In the genomic region with DNA sequence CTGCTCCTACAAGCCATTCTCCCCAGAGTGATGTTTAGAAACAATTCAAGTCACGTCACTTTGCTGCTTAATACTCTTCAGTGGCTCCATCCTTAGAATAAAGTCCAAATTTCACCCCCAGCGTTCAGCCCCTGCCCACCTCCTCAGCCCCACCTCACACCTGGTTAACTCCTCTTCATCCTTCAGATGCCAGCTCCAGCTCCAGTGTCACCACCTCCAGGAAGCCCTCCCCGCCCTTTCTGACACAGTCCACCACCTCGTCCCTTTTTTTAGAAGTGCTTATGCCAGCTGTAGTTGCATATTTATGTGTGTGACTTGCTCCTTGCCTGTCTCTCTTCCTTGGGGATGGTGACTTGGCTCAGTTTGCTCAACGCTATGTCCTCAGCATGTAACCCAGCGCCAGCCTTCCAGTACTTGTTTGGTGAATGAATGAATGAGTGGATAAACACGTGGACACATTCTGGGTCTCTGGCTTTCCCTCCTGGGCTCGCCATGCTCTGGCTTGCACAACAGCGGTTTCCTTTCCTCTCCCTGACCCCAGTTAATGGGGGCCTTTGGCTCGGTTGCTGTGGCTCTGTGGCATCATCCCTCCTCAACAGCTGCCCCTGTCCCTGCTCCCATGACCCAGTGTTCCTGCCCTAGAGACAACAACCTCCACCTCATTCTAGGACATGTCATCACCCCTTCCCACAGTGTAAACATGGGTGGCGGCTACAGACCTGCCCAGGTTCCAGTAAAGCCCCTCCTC, we compare ENCODE assay signal across 20 cellular contexts. TPM values are rescaled to one million over a fixed set of nuclear protein-coding genes. Genes with fewer than 3 reads are reported as not detected.
DNase-seq lines count a peak whose midpoint lies in the region; ATAC-seq, FAIRE-seq and TF ChIP-seq lines count a peak whose summit lies in the region.
"Had no signal": no experiment of that assay in that cellular context is flagged by ENCODE, and none has a peak within 500 bp of the region (broad histone marks: within the 10 kb centered on the region; RNA-seq: fewer than 3 reads in every experiment).

No MANE protein-coding gene starts in this region.

- H3K79me2 ChIP-seq in GM23248 (ENCODE audit: insufficient read depth) (no peaks in the 10 kb centered on the region), HepG2 (ENCODE audit: insufficient read depth, low read length) (no peaks in the 10 kb centered on the region)

- H3K4me1 ChIP-seq in GM23248 (ENCODE audit: insufficient read depth) (peaks cover 15% of the 10 kb centered on the region), HepG2 (ENCODE audit: insufficient read depth, low read length) (peaks cover 49% of the 10 kb centered on the region), skeletal muscle tissue (ENCODE audit: control insufficient read depth in 3 of 3, insufficient read depth in 3 of 3, low read length in 3 of 3) (peaks cover 61 to 73% (median 65%) of the 10 kb centered on the region in 3 donors), left ventricle myocardium inferior (peaks cover 18% of the 10 kb centered on the region)

- H3K9me2 ChIP-seq in GM23248 (ENCODE audit: insufficient read depth), result no peaks in the 10 kb centered on the region

- H3K9ac ChIP-seq in GM23248 (no peak overlapping the region), HepG2 (ENCODE audit: insufficient read depth, low read depth, low read length) (no peak overlapping the region), skeletal muscle tissue (ENCODE audit: low read depth in 1 of 3, low read length in 3 of 3) (peak overlapping the region; percentile 45 to 66 (median 65))

- ATAC-seq in HepG2, result peak; percentile 3; the same call in 1 of the 3 replicates
- ATAC-seq in stimulated activated memory B cell treated with anti-CD40 and anti-IgM and Interleukin-4, amounts not matched to agents 10 μg/mL and 1 μg/mL and 100 μg/mL, for 72 hours, result no peak

- no peaks in the 10 kb centered on the region for H3K27me3 ChIP-seq in GM23248 (replicated peaks; ENCODE audit: insufficient read depth)
- no peaks in the 10 kb centered on the region for H3K27me3 ChIP-seq in WERI-Rb-1 (ENCODE audit: insufficient read depth, low read depth, severe bottlenecking)
- peaks cover 4 to 45% of the 10 kb centered on the region in 2 experiments; a peak in 4 of 5 replicates for H3K27me3 ChIP-seq in HepG2 (ENCODE audit: control insufficient read depth in 1 of 2, insufficient read depth in 2 of 2, low read length in 2 of 2)
- no peaks in the 10 kb centered on the region for H3K27me3 ChIP-seq in skeletal muscle tissue (ENCODE audit: control insufficient read depth in 3 of 3, insufficient read depth in 3 of 3, low read length in 3 of 3)
- H3K27me3 ChIP-seq in left ventricle myocardium inferior (ENCODE audit: low read depth), result no peaks in the 10 kb centered on the region

- TF ChIP-seq EP300 in HepG2 (IDR thresholded peaks at IDR 0.05; ENCODE audit: low read depth in 2 of 2, low read length in 2 of 2) (no peak), HepG2 (CRISPR knock-in tag; IDR thresholded peaks at IDR 0.05; ENCODE audit: borderline replicate concordance) (no peak)

- no peak for TF ChIP-seq POLR2A in HepG2 (IDR thresholded peaks at IDR 0.05; ENCODE audit: insufficient read depth in 1 of 2, low read depth in 2 of 2, low read length in 2 of 2)

- H3K27ac Mint-ChIP-seq in stimulated activated memory B cell treated with anti-CD40 and anti-IgM and Interleukin-4, amounts not matched to agents 10 μg/mL and 1 μg/mL and 100 μg/mL, for 72 hours, result no peak overlapping the region
- H3K27ac Mint-ChIP-seq: activated naive CD4-positive, alpha-beta T cell treated with anti-CD3 and anti-CD28 coated beads for 36 hours had no signal

- TF ChIP-seq CTCF in WERI-Rb-1 (IDR thresholded peaks at IDR 0.05; ENCODE audit: low read depth, low read length) (no peak), HepG2 (CRISPR knock-in tag; IDR thresholded peaks at IDR 0.05) (no peak), left ventricle myocardium inferior (IDR thresholded peaks at IDR 0.05; ENCODE audit: borderline replicate concordance) (no peak)

- H3K27me3 Mint-ChIP-seq in stimulated activated memory B cell treated with anti-CD40 and anti-IgM and Interleukin-4, amounts not matched to agents 10 μg/mL and 1 μg/mL and 100 μg/mL, for 72 hours, result peaks cover 53% of the 10 kb centered on the region

- intact Hi-C loops in HepG2 (cut with micrococcal nuclease; ENCODE audit: unreplicated experiment), result no loop called here
- intact Hi-C loops in left ventricle myocardium inferior (cut with micrococcal nuclease), result no loop called here

- no peak overlapping the region for H3K4me3 Mint-ChIP-seq in stimulated activated memory B cell treated with anti-CD40 and anti-IgM and Interleukin-4, amounts not matched to agents 10 μg/mL and 1 μg/mL and 100 μg/mL, for 72 hours
- H3K4me3 Mint-ChIP-seq: activated naive CD4-positive, alpha-beta T cell treated with anti-CD3 and anti-CD28 coated beads for 36 hours had no signal

- WGBS in GM23248 (ENCODE audit: low coverage in 1 of 2, low lambda C conversion rate in 2 of 2, missing lambda C conversion rate in 2 of 2), 2 experiments, result 72 to 85% methylated on average over 11 of the region's 11 CpGs
- 8% methylated on average over 11 of the region's 11 CpGs for WGBS in HepG2 (ENCODE audit: low lambda C conversion rate)

- H3F3A ChIP-seq in GM23248 (ENCODE audit: insufficient read depth), result no peaks in the 10 kb centered on the region

- DNase-seq in GM23248, result peak; percentile 31
- no peak for DNase-seq in WERI-Rb-1
- DNase-seq in HepG2 (ENCODE audit: low spot score), result no peak
- no peak for DNase-seq in left ventricle myocardium inferior
- DNase-seq in NCI-H2196 treated with DMSO at 0.1 percent for 48 hours (lab: John Stamatoyannopoulos, UW; ENCODE audit: unreplicated experiment), result no peak
- DNase-seq in NCI-H226, result no peak
- DNase-seq: activated naive CD4-positive, alpha-beta T cell treated with anti-CD3 and anti-CD28 coated beads for 36 hours; AML-193; NCI-H1092; NCI-H2107; NCI-H748 treated with DMSO at 0.1 percent for 48 hours; nucleus accumbens; RPMI8226; stimulated activated naive CD4-positive, alpha-beta T cell had no signal

- no peak for FAIRE-seq in HepG2 (lab: Jason Lieb, UNC)

- H3K9me3 ChIP-seq in GM23248 (ENCODE audit: low read depth), result no peaks in the 10 kb centered on the region
- no peaks in the 10 kb centered on the region for H3K9me3 ChIP-seq in WERI-Rb-1 (ENCODE audit: severe bottlenecking)
- H3K9me3 ChIP-seq in HepG2 (ENCODE audit: low read length), result no peaks in the 10 kb centered on the region
- no peaks in the 10 kb centered on the region for H3K9me3 ChIP-seq in skeletal muscle tissue (ENCODE audit: control insufficient read depth in 3 of 3, low read length in 3 of 3)
- H3K9me3 ChIP-seq in left ventricle myocardium inferior (replicated peaks), result no peaks in the 10 kb centered on the region

- no peak overlapping the region for H2AFZ ChIP-seq in GM23248
- H2AFZ ChIP-seq in HepG2 (ENCODE audit: low read length), result no peak overlapping the region

- CTCF ChIA-PET in HepG2 (lab: Yijun Ruan, JAX; ENCODE audit: low intra/inter-chr PET ratio, low total read pairs), result no interaction called here

- no peaks in the 10 kb centered on the region for H3K36me3 Mint-ChIP-seq in stimulated activated memory B cell treated with anti-CD40 and anti-IgM and Interleukin-4, amounts not matched to agents 10 μg/mL and 1 μg/mL and 100 μg/mL, for 72 hours

- H3K4me1 Mint-ChIP-seq in stimulated activated memory B cell treated with anti-CD40 and anti-IgM and Interleukin-4, amounts not matched to agents 10 μg/mL and 1 μg/mL and 100 μg/mL, for 72 hours, result peaks cover 6% of the 10 kb centered on the region

- peak overlapping the region; percentile 10 for H3K4me2 ChIP-seq in GM23248 (ENCODE audit: unreplicated experiment)
- H3K4me2 ChIP-seq in HepG2 (ENCODE audit: low read depth, low read length), result peak overlapping the region; percentile 46

- H3K36me3 ChIP-seq in GM23248 (ENCODE audit: low read depth), result no peaks in the 10 kb centered on the region
- no peaks in the 10 kb centered on the region for H3K36me3 ChIP-seq in WERI-Rb-1
- no peaks in the 10 kb centered on the region for H3K36me3 ChIP-seq in HepG2 (replicated peaks in 1 of 2; ENCODE audit: control insufficient read depth in 1 of 2, insufficient read depth in 2 of 2, low read length in 2 of 2)
- H3K36me3 ChIP-seq in skeletal muscle tissue (ENCODE audit: control insufficient read depth in 3 of 3, insufficient read depth in 3 of 3, low read length in 3 of 3), result peaks cover 0 to 6% (median 3%) of the 10 kb centered on the region in 3 donors
- no peaks in the 10 kb centered on the region for H3K36me3 ChIP-seq in left ventricle myocardium inferior

- in situ Hi-C loops in GM23248 (cut with MboI), result no loop called here
- in situ Hi-C loops in HepG2 (cut with HindIII; ENCODE audit: extremely low pct_ligation_motif_present, low pct_unique_long_range_greater_than_20kb), result no loop called here

- BruUV-seq in HepG2 (replicated peaks; lab: Mats Ljungman, UMichigan), result no TSS peak

- TF ChIP-seq RAD21 in HepG2 (CRISPR knock-in tag; IDR thresholded peaks at IDR 0.05), result no peak

- H4K20me1 ChIP-seq in GM23248 (ENCODE audit: insufficient read depth) (no peaks in the 10 kb centered on the region), HepG2 (ENCODE audit: insufficient read depth, low read length) (no peaks in the 10 kb centered on the region)

- no peak overlapping the region for H3K4me3 ChIP-seq in GM23248
- no peak overlapping the region for H3K4me3 ChIP-seq in WERI-Rb-1 (ENCODE audit: low read depth, low read length)
- peak overlapping the region in 1 of 3 experiments; percentile 31; a peak in 1 of 6 replicates for H3K4me3 ChIP-seq in HepG2 (replicated peaks in 1 of 3; ENCODE audit: insufficient read depth in 1 of 3, low read depth in 2 of 3, low read length in 3 of 3)
- peak overlapping the region in 2 of 3 donors; percentile 14 to 30 for H3K4me3 ChIP-seq in skeletal muscle tissue (ENCODE audit: low read length in 3 of 3)
- no peak overlapping the region for H3K4me3 ChIP-seq in left ventricle myocardium inferior
- H3K4me3 ChIP-seq: skin epidermis had no signal

- H3K27ac ChIP-seq in GM23248 (no peak overlapping the region), WERI-Rb-1 (peak overlapping the region; percentile 53), HepG2 (ENCODE audit: extremely low read length, insufficient read depth, low read length) (no peak overlapping the region), skeletal muscle tissue (ENCODE audit: low read depth, low read length) (peak overlapping the region; percentile 100), left ventricle myocardium inferior (replicated peaks) (no peak overlapping the region)
- H3K27ac ChIP-seq: skin epidermis had no signal

- H3K9me3 Mint-ChIP-seq in stimulated activated memory B cell treated with anti-CD40 and anti-IgM and Interleukin-4, amounts not matched to agents 10 μg/mL and 1 μg/mL and 100 μg/mL, for 72 hours, result no peaks in the 10 kb centered on the region
- H3K9me3 Mint-ChIP-seq: activated naive CD4-positive, alpha-beta T cell treated with anti-CD3 and anti-CD28 coated beads for 36 hours had no signal

- POLR2A ChIA-PET in HepG2 (lab: Yijun Ruan, JAX), result interaction anchor here (0.6 to 2.5 kb wide), 5 partner anchors 10 to 39 kb away, joined by 3 to 39 read pairs (median 7); a partner anchor contains a TSS

RNA-seq across cellular contexts. Expression of a gene that starts 3.7 kb away (rescaled TPM):
- not detected in 2 replicates for total RNA-seq in GM23248 (2014; rRNA removed; shearing (Covaris generic))
- polyA plus RNA-seq in GM23248 (2016; fragmentation: Nextera tagmentation; extraction: Ambion mirVana), result 0.08 TPM in 1 of 2 replicates, not detected in the other
- total RNA-seq in HepG2 (2016; rRNA removed; fragmentation: Illumina TruSeq; extraction: Trizol), result 0.11 and 0.44 TPM in 2 replicates
- 0.18 and 0.40 TPM in 2 replicates for total RNA-seq in HepG2 (2016; cell fraction: cytosol; rRNA removed; fragmentation: Illumina TruSeq; extraction: Trizol; ENCODE audit: low read depth)
- 0.28 and 0.52 TPM in 2 replicates for total RNA-seq in HepG2 (2016; cell fraction: insoluble cytoplasmic fraction; rRNA removed; fragmentation: Illumina TruSeq; extraction: Trizol)
- 0.17 TPM in 1 of 2 replicates, not detected in the other for total RNA-seq in HepG2 (2016; cell fraction: membrane; rRNA removed; fragmentation: Illumina TruSeq; extraction: Trizol)
- total RNA-seq in HepG2 (2016; cell fraction: nucleus; rRNA removed; fragmentation: Illumina TruSeq; extraction: Trizol), result 0.53 TPM in 2 replicates
- polyA plus RNA-seq in HepG2 (2011; rRNA removed), result 0.18 and 0.48 TPM in 2 replicates
- polyA plus RNA-seq in HepG2 (2011; cell fraction: cytosol; rRNA removed), result 0.16 and 0.22 TPM in 2 replicates
- polyA plus RNA-seq in HepG2 (2011; cell fraction: nucleus; rRNA removed), result 0.63 and 0.76 TPM in 2 replicates
- polyA plus RNA-seq in HepG2 (2012), result 0.13 TPM in 1 of 2 replicates, not detected in the other
- polyA plus RNA-seq in HepG2 (2016; cell fraction: cytosol; fragmentation: Illumina TruSeq; extraction: Trizol; ENCODE audit: low read depth), result 0.20 and 0.21 TPM in 2 replicates
- 0.20 and 0.22 TPM in 2 replicates for polyA plus RNA-seq in HepG2 (2016; cell fraction: insoluble cytoplasmic fraction; fragmentation: Illumina TruSeq; extraction: Trizol; ENCODE audit: low read depth)
- 0.86 TPM in 1 of 2 replicates, not detected in the other for polyA plus RNA-seq in HepG2 (2016; cell fraction: membrane; fragmentation: Illumina TruSeq; extraction: Trizol; ENCODE audit: low read depth)
- polyA plus RNA-seq in HepG2 (2016; cell fraction: nucleus; fragmentation: Illumina TruSeq; extraction: Trizol; ENCODE audit: insufficient read depth, low read depth), result 0.40 and 0.75 TPM in 2 replicates
- polyA minus RNA-seq in HepG2 (2011; rRNA and poly(A)+ RNA removed; ENCODE audit: low replicate concordance), result 0.18 TPM in 1 of 2 replicates, not detected in the other
- polyA minus RNA-seq in HepG2 (2011; cell fraction: cytosol; rRNA and poly(A)+ RNA removed), result 0.30 TPM in 1 of 2 replicates, not detected in the other
- 0.62 TPM in 1 of 2 replicates, not detected in the other for polyA minus RNA-seq in HepG2 (2011; cell fraction: nucleus; rRNA and poly(A)+ RNA removed)
- 13.6 TPM for total RNA-seq in skeletal muscle tissue
- total RNA-seq in left ventricle myocardium inferior, result 42.0 TPM
- total RNA-seq: activated naive CD4-positive, alpha-beta T cell treated with anti-CD3 and anti-CD28 coated beads for 36 hours; T-helper 1 cell treated with Interleukin-12 subunit alpha and Interleukin-12 subunit beta and Interleukin-4 antibody, amounts not matched to agents 30 ng/mL and 1 ng/mL, for 36 hours had no signal
- polyA plus RNA-seq: mammary epithelial cell had no signal

RNA-seq across cellular contexts. Expression of a gene that starts 38.5 kb away (rescaled TPM):
- 67.5 and 79.0 TPM in 2 replicates for total RNA-seq in GM23248 (2014; rRNA removed; shearing (Covaris generic))
- polyA plus RNA-seq in GM23248 (2016; fragmentation: Nextera tagmentation; extraction: Ambion mirVana), result 20.1 and 21.5 TPM in 2 replicates
- 17.9 and 45.2 TPM in 2 replicates for total RNA-seq in HepG2 (2016; rRNA removed; fragmentation: Illumina TruSeq; extraction: Trizol)
- total RNA-seq in HepG2 (2016; cell fraction: cytosol; rRNA removed; fragmentation: Illumina TruSeq; extraction: Trizol; ENCODE audit: low read depth), result 14.2 and 15.8 TPM in 2 replicates
- total RNA-seq in HepG2 (2016; cell fraction: insoluble cytoplasmic fraction; rRNA removed; fragmentation: Illumina TruSeq; extraction: Trizol), result 16.3 and 48.1 TPM in 2 replicates
- total RNA-seq in HepG2 (2016; cell fraction: membrane; rRNA removed; fragmentation: Illumina TruSeq; extraction: Trizol), result 19.9 and 22.2 TPM in 2 replicates
- 44.0 and 55.5 TPM in 2 replicates for total RNA-seq in HepG2 (2016; cell fraction: nucleus; rRNA removed; fragmentation: Illumina TruSeq; extraction: Trizol)
- 62.9 and 76.2 TPM in 2 replicates for polyA plus RNA-seq in HepG2 (2011; rRNA removed)
- 45.0 and 49.7 TPM in 2 replicates for polyA plus RNA-seq in HepG2 (2011; cell fraction: cytosol; rRNA removed)
- polyA plus RNA-seq in HepG2 (2011; cell fraction: nucleus; rRNA removed), result 115 and 140 TPM in 2 replicates
- polyA plus RNA-seq in HepG2 (2012), result 46.9 and 65.3 TPM in 2 replicates
- polyA plus RNA-seq in HepG2 (2016; cell fraction: cytosol; fragmentation: Illumina TruSeq; extraction: Trizol; ENCODE audit: low read depth), result 6.6 and 7.4 TPM in 2 replicates
- polyA plus RNA-seq in HepG2 (2016; cell fraction: insoluble cytoplasmic fraction; fragmentation: Illumina TruSeq; extraction: Trizol; ENCODE audit: low read depth), result 14.0 and 18.6 TPM in 2 replicates
- polyA plus RNA-seq in HepG2 (2016; cell fraction: membrane; fragmentation: Illumina TruSeq; extraction: Trizol; ENCODE audit: low read depth), result 12.6 and 12.8 TPM in 2 replicates
- polyA plus RNA-seq in HepG2 (2016; cell fraction: nucleus; fragmentation: Illumina TruSeq; extraction: Trizol; ENCODE audit: insufficient read depth, low read depth), result 87.5 and 97.1 TPM in 2 replicates
- 43.4 and 90.0 TPM in 2 replicates for polyA minus RNA-seq in HepG2 (2011; rRNA and poly(A)+ RNA removed; ENCODE audit: low replicate concordance)
- 30.7 and 35.8 TPM in 2 replicates for polyA minus RNA-seq in HepG2 (2011; cell fraction: cytosol; rRNA and poly(A)+ RNA removed)
- 80.9 and 103 TPM in 2 replicates for polyA minus RNA-seq in HepG2 (2011; cell fraction: nucleus; rRNA and poly(A)+ RNA removed)
- 21.9 TPM for total RNA-seq in skeletal muscle tissue
- total RNA-seq in left ventricle myocardium inferior, result 22.2 TPM

RNA-seq across cellular contexts. Expression of a gene that starts 38.9 kb away (rescaled TPM):
- total RNA-seq in GM23248 (2014; rRNA removed; shearing (Covaris generic)), result 11.4 and 31.7 TPM in 2 replicates
- polyA plus RNA-seq in GM23248 (2016; fragmentation: Nextera tagmentation; extraction: Ambion mirVana) (134 and 138 TPM in 2 replicates), HepG2 (2011; rRNA removed) (82.4 and 83.3 TPM in 2 replicates)
- total RNA-seq in HepG2 (2016; rRNA removed; fragmentation: Illumina TruSeq; extraction: Trizol) (238 and 273 TPM in 2 replicates), skeletal muscle tissue (26.1 TPM), left ventricle myocardium inferior (199 TPM)
- total RNA-seq in HepG2 (2016; cell fraction: cytosol; rRNA removed; fragmentation: Illumina TruSeq; extraction: Trizol; ENCODE audit: low read depth), result 120 and 154 TPM in 2 replicates
- 223 and 303 TPM in 2 replicates for total RNA-seq in HepG2 (2016; cell fraction: insoluble cytoplasmic fraction; rRNA removed; fragmentation: Illumina TruSeq; extraction: Trizol)
- total RNA-seq in HepG2 (2016; cell fraction: membrane; rRNA removed; fragmentation: Illumina TruSeq; extraction: Trizol), result 160 and 207 TPM in 2 replicates
- 53.9 and 66.5 TPM in 2 replicates for total RNA-seq in HepG2 (2016; cell fraction: nucleus; rRNA removed; fragmentation: Illumina TruSeq; extraction: Trizol)
- 43.2 and 56.5 TPM in 2 replicates for polyA plus RNA-seq in HepG2 (2011; cell fraction: cytosol; rRNA removed)
- polyA plus RNA-seq in HepG2 (2011; cell fraction: nucleus; rRNA removed), result 25.4 and 25.6 TPM in 2 replicates
- 134 and 138 TPM in 2 replicates for polyA plus RNA-seq in HepG2 (2012)
- polyA plus RNA-seq in HepG2 (2016; cell fraction: cytosol; fragmentation: Illumina TruSeq; extraction: Trizol; ENCODE audit: low read depth), result 161 and 200 TPM in 2 replicates
- polyA plus RNA-seq in HepG2 (2016; cell fraction: insoluble cytoplasmic fraction; fragmentation: Illumina TruSeq; extraction: Trizol; ENCODE audit: low read depth), result 261 and 288 TPM in 2 replicates
- polyA plus RNA-seq in HepG2 (2016; cell fraction: membrane; fragmentation: Illumina TruSeq; extraction: Trizol; ENCODE audit: low read depth), result 151 and 202 TPM in 2 replicates
- polyA plus RNA-seq in HepG2 (2016; cell fraction: nucleus; fragmentation: Illumina TruSeq; extraction: Trizol; ENCODE audit: insufficient read depth, low read depth), result 129 and 150 TPM in 2 replicates
- polyA minus RNA-seq in HepG2 (2011; rRNA and poly(A)+ RNA removed; ENCODE audit: low replicate concordance), result 13.1 and 30.2 TPM in 2 replicates
- polyA minus RNA-seq in HepG2 (2011; cell fraction: cytosol; rRNA and poly(A)+ RNA removed), result 12.8 and 21.1 TPM in 2 replicates
- polyA minus RNA-seq in HepG2 (2011; cell fraction: nucleus; rRNA and poly(A)+ RNA removed), result 17.4 and 19.8 TPM in 2 replicates

RNA-seq across cellular contexts. Expression of a gene that starts 53.4 kb away (rescaled TPM):
- not detected in 2 replicates for total RNA-seq in GM23248 (2014; rRNA removed; shearing (Covaris generic))
- polyA plus RNA-seq in GM23248 (2016; fragmentation: Nextera tagmentation; extraction: Ambion mirVana), result not detected in 2 replicates
- not detected in 2 replicates for total RNA-seq in HepG2 (2016; rRNA removed; fragmentation: Illumina TruSeq; extraction: Trizol)
- not detected in 2 replicates for total RNA-seq in HepG2 (2016; cell fraction: cytosol; rRNA removed; fragmentation: Illumina TruSeq; extraction: Trizol; ENCODE audit: low read depth)
- total RNA-seq in HepG2 (2016; cell fraction: insoluble cytoplasmic fraction; rRNA removed; fragmentation: Illumina TruSeq; extraction: Trizol), result not detected in 2 replicates
- total RNA-seq in HepG2 (2016; cell fraction: membrane; rRNA removed; fragmentation: Illumina TruSeq; extraction: Trizol), result not detected in 2 replicates
- total RNA-seq in HepG2 (2016; cell fraction: nucleus; rRNA removed; fragmentation: Illumina TruSeq; extraction: Trizol), result not detected in 2 replicates
- polyA plus RNA-seq in HepG2 (2011; rRNA removed), result not detected in 2 replicates
- polyA plus RNA-seq in HepG2 (2011; cell fraction: cytosol; rRNA removed), result not detected in 2 replicates
- polyA plus RNA-seq in HepG2 (2011; cell fraction: nucleus; rRNA removed), result not detected in 2 replicates
- not detected in 2 replicates for polyA plus RNA-seq in HepG2 (2012)
- not detected in 2 replicates for polyA plus RNA-seq in HepG2 (2016; cell fraction: cytosol; fragmentation: Illumina TruSeq; extraction: Trizol; ENCODE audit: low read depth)
- not detected in 2 replicates for polyA plus RNA-seq in HepG2 (2016; cell fraction: insoluble cytoplasmic fraction; fragmentation: Illumina TruSeq; extraction: Trizol; ENCODE audit: low read depth)
- polyA plus RNA-seq in HepG2 (2016; cell fraction: membrane; fragmentation: Illumina TruSeq; extraction: Trizol; ENCODE audit: low read depth), result not detected in 2 replicates
- not detected in 2 replicates for polyA plus RNA-seq in HepG2 (2016; cell fraction: nucleus; fragmentation: Illumina TruSeq; extraction: Trizol; ENCODE audit: insufficient read depth, low read depth)
- not detected in 2 replicates for polyA minus RNA-seq in HepG2 (2011; rRNA and poly(A)+ RNA removed; ENCODE audit: low replicate concordance)
- polyA minus RNA-seq in HepG2 (2011; cell fraction: cytosol; rRNA and poly(A)+ RNA removed), result not detected in 2 replicates
- not detected in 2 replicates for polyA minus RNA-seq in HepG2 (2011; cell fraction: nucleus; rRNA and poly(A)+ RNA removed)
- total RNA-seq in skeletal muscle tissue, result not detected
- not detected for total RNA-seq in left ventricle myocardium inferior
- total RNA-seq: activated naive CD4-positive, alpha-beta T cell treated with anti-CD3 and anti-CD28 coated beads for 36 hours; mammary epithelial cell; T-helper 1 cell treated with Interleukin-12 subunit alpha and Interleukin-12 subunit beta and Interleukin-4 antibody, amounts not matched to agents 30 ng/mL and 1 ng/mL, for 36 hours; ureter had no signal
- polyA plus RNA-seq: mammary epithelial cell had no signal

Comparison
In these comparisons a context has a peak if more than half of its experiments do, and no peak if none do; other contexts are left out.
1. H3K27ac ChIP-seq: peak in WERI-Rb-1 (single experiment) and skeletal muscle tissue (single experiment); none in GM23248 (single experiment), HepG2 (single experiment) and left ventricle myocardium inferior (single experiment).
2. H3K4me3 ChIP-seq: peak in skeletal muscle tissue (2 of 3); none in GM23248 (single experiment), WERI-Rb-1 (single experiment) and left ventricle myocardium inferior (single experiment).
3. H3K9ac ChIP-seq: peak in skeletal muscle tissue (3 of 3); none in GM23248 (single experiment) and HepG2 (single experiment).